Comparison of ENCODE assay signal across 11 cellular contexts in the genomic region with DNA sequence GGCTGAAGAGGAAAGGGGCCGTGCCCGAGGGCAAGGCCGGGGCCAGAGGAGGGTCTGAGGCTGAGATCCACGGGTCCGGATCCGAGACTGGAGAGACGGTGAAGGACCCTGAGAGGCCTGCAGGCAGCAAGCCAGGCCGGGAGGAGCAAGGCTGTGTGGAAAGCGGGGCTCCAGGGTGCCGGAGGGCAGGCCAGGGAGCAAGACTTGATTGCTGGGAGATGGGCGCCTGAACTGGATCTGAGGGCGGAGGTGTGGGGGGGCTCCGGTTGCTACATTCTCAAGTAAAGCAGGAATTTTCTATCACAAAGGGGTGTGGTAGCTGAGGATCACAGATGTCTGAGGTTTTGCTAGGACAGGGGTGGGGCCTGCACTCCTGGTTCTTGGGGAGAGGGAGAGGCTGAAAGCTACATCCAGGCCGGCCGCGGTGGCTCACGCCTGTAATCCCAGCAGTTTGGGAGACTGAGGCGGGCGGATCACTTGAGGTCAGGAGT. TPM values are rescaled to one million over a fixed set of nuclear protein-coding genes. Genes with fewer than 3 reads are reported as not detected.
DNase-seq lines count a peak whose midpoint lies in the region; ATAC-seq and TF ChIP-seq lines count a peak whose summit lies in the region.
"Had no signal": no experiment of that assay in that cellular context is flagged by ENCODE, and none has a peak within 500 bp of the region (broad histone marks: within the 10 kb centered on the region; RNA-seq: fewer than 3 reads in every experiment).

No MANE protein-coding gene starts in this region.

- H3K4me3 ChIP-seq in BLaER1, result peak overlapping the region; percentile 79; the same call in 1 of the 2 replicates
- H3K4me3 ChIP-seq in duodenal mucosa (ENCODE audit: low read depth in 1 of 2, low read length in 2 of 2), result peak overlapping the region; percentile 72 to 84
- no peak overlapping the region for H3K4me3 ChIP-seq in neural progenitor cell
- no peak overlapping the region for H3K4me3 ChIP-seq in aorta (ENCODE audit: low read length in 2 of 2)

- H3K27me3 Mint-ChIP-seq in HFFc6 (ENCODE audit: insufficient read depth) (no peaks in the 10 kb centered on the region; the same call in none of the 2 replicates), neural progenitor cell (ENCODE audit: insufficient read depth, low read depth) (peaks cover 8% of the 10 kb centered on the region)

- H3K9ac ChIP-seq in BLaER1, result peak overlapping the region; percentile 83; the same call in 1 of the 2 replicates
- H3K9ac ChIP-seq in duodenal mucosa (ENCODE audit: low read depth in 1 of 2, low read length in 2 of 2), result peak overlapping the region; percentile 77 to 92
- no peak overlapping the region for H3K9ac ChIP-seq in neural progenitor cell

- 72 to 77% methylated on average over 19 of the region's 19 CpGs for WGBS in aorta, 2 donors

- H3K9me3 ChIP-seq in BLaER1, result 0 out of 2 replicates have a peak, but pooled peaks cover 5% of the 10 kb centered on the region
- peaks cover 0 to 3% of the 10 kb centered on the region in 2 donors for H3K9me3 ChIP-seq in duodenal mucosa (ENCODE audit: control insufficient read depth in 1 of 2, low read length in 2 of 2)
- H3K9me3 ChIP-seq in neural progenitor cell (ENCODE audit: low read depth), result no peaks in the 10 kb centered on the region
- no peaks in the 10 kb centered on the region for H3K9me3 ChIP-seq in aorta (ENCODE audit: control insufficient read depth, low read length)

- H4K20me1 ChIP-seq in BLaER1 (no peaks in the 10 kb centered on the region), neural progenitor cell (ENCODE audit: low read depth) (no peaks in the 10 kb centered on the region)

- H3F3A ChIP-seq in neural progenitor cell (ENCODE audit: low read depth), result peaks cover 42% of the 10 kb centered on the region

- no peaks in the 10 kb centered on the region; the same call in 1 of the 2 replicates for H3K36me3 Mint-ChIP-seq in HFFc6 (ENCODE audit: low read depth)
- peaks cover 2% of the 10 kb centered on the region for H3K36me3 Mint-ChIP-seq in neural progenitor cell

- H3K79me2 ChIP-seq in neural progenitor cell (ENCODE audit: low read depth), result no peaks in the 10 kb centered on the region

- H3K4me3 Mint-ChIP-seq in HFFc6 (peak overlapping the region; percentile 82), neural progenitor cell (peak overlapping the region; percentile 79)

- TF ChIP-seq CTCF in HFFc6 (IDR thresholded peaks at IDR 0.05) (no peak), neural progenitor cell (IDR thresholded peaks at IDR 0.05) (no peak)

- H3K9me3 Mint-ChIP-seq in HFFc6 (no peaks in the 10 kb centered on the region; the same call in 1 of the 2 replicates), neural progenitor cell (no peaks in the 10 kb centered on the region)

- H3K27ac Mint-ChIP-seq in HFFc6 (peak overlapping the region; percentile 83), neural progenitor cell (peak overlapping the region; percentile 78)

- H3K36me3 ChIP-seq in BLaER1 (peaks cover 7% of the 10 kb centered on the region; the same call in 1 of the 2 replicates), duodenal mucosa (ENCODE audit: control insufficient read depth in 1 of 2, insufficient read depth in 2 of 2, low read length in 2 of 2) (no peaks in the 10 kb centered on the region), neural progenitor cell (no peaks in the 10 kb centered on the region), aorta (ENCODE audit: control insufficient read depth in 1 of 2, insufficient read depth in 2 of 2, low read length in 1 of 2) (no peaks in the 10 kb centered on the region)

- no peak overlapping the region for H2AFZ ChIP-seq in neural progenitor cell (replicated peaks)

- DNase-seq in HFFc6, result no peak
- DNase-seq in neural progenitor cell (ENCODE audit: low spot score), result no peak
- DNase-seq in midbrain (lab: John Stamatoyannopoulos, UW), result no peak
- no peak for DNase-seq in A172 (ENCODE audit: low spot score)
- DNase-seq in aorta, result no peak
- no peak for DNase-seq in NCI-H2171 treated with DMSO at 0.1 percent for 48 hours (lab: John Stamatoyannopoulos, UW)
- DNase-seq: activated T-cell treated with anti-CD3 and anti-CD28 coated beads, Interleukin-2, amount 50 U/mL, for 48 hours; GOT3; SIG-M5 had no signal

- H3K4me1 ChIP-seq in BLaER1, result peaks cover 47% of the 10 kb centered on the region
- H3K4me1 ChIP-seq in duodenal mucosa (ENCODE audit: control insufficient read depth in 1 of 2, insufficient read depth in 2 of 2, low read length in 2 of 2), result peaks cover 29 to 37% of the 10 kb centered on the region in 2 donors
- peaks cover 18% of the 10 kb centered on the region for H3K4me1 ChIP-seq in neural progenitor cell
- H3K4me1 ChIP-seq in aorta (ENCODE audit: control insufficient read depth in 1 of 2, insufficient read depth in 2 of 2, low read length in 2 of 2), result no peaks in the 10 kb centered on the region

- ATAC-seq in aorta (ENCODE audit: low FRiP score), result no peak

- H3K27ac ChIP-seq in BLaER1 (peak overlapping the region; percentile 77; the same call in 1 of the 2 replicates), duodenal mucosa (ENCODE audit: low read depth, low read length) (no peak overlapping the region), neural progenitor cell (no peak overlapping the region), aorta (ENCODE audit: low read depth in 1 of 2, low read length in 2 of 2) (no peak overlapping the region)

- intact Hi-C loops in aorta (cut with DNase I), result loop anchor here in 1 of 2 donors (5.0 kb wide), 1 partner anchor 68 kb away; the partner anchor contains the start of gene CA11

- H3K4me1 Mint-ChIP-seq in HFFc6 (ENCODE audit: low read depth) (peaks cover 48% of the 10 kb centered on the region), neural progenitor cell (peaks cover 55% of the 10 kb centered on the region)

- H3K27me3 ChIP-seq in BLaER1, result no peaks in the 10 kb centered on the region
- H3K27me3 ChIP-seq in duodenal mucosa (ENCODE audit: control insufficient read depth in 1 of 2, insufficient read depth in 2 of 2, low read length in 2 of 2), result no peaks in the 10 kb centered on the region
- no peaks in the 10 kb centered on the region for H3K27me3 ChIP-seq in neural progenitor cell
- H3K27me3 ChIP-seq in aorta (ENCODE audit: control insufficient read depth in 1 of 2, insufficient read depth in 2 of 2, low read length in 1 of 2), result no peaks in the 10 kb centered on the region

- H3K4me2 ChIP-seq in BLaER1 (peak overlapping the region; percentile 85), neural progenitor cell (peak overlapping the region; percentile 81)

RNA-seq across cellular contexts. Expression of gene MAMSTR, which starts 3.8 kb away (rescaled TPM):
- 1 to 10 TPM; 2.7 to 4.5 (median 3.0) TPM for total RNA-seq in HFFc6 (2021; fragmentation: NEBNext Ultra II Directional; extraction: Animal tissue kit (Norgen Biotek cat#: 25700))
- 1.2 and 1.4 TPM in 2 replicates for total RNA-seq in neural progenitor cell (ENCODE audit: low replicate concordance)
- total RNA-seq in A172 (2014; rRNA removed; shearing (Covaris generic)), result 0.93 and 1.1 TPM in 2 replicates
- total RNA-seq in aorta, result 1 to 10 TPM in 1 of 2 donors, under 1 TPM in 1; 0.58 to 3.7 TPM
- 1 to 10 TPM in 1 of 2 donors, under 1 TPM in 1; 1.00 to 3.3 TPM for polyA plus RNA-seq in aorta

RNA-seq across cellular contexts. Expression of gene FUT2, which starts 20.0 kb away (rescaled TPM):
- total RNA-seq in HFFc6 (2021; fragmentation: NEBNext Ultra II Directional; extraction: Animal tissue kit (Norgen Biotek cat#: 25700)), result not detected
- 0.09 and 1.7 TPM in 2 replicates for total RNA-seq in neural progenitor cell (ENCODE audit: low replicate concordance)
- not detected in 2 replicates for total RNA-seq in A172 (2014; rRNA removed; shearing (Covaris generic))
- not detected for total RNA-seq in aorta
- 1 to 10 TPM in 1 of 2 donors, not detected in 1; 2.8 TPM for polyA plus RNA-seq in aorta

RNA-seq across cellular contexts. Expression of gene RASIP1, which starts 24.7 kb away (rescaled TPM):
- under 1 TPM in 1 of 6 experiments, not detected in 5; 0.07 TPM for total RNA-seq in HFFc6 (2021; fragmentation: NEBNext Ultra II Directional; extraction: Animal tissue kit (Norgen Biotek cat#: 25700))
- total RNA-seq in neural progenitor cell (ENCODE audit: low replicate concordance) (0.86 and 3.2 TPM in 2 replicates), aorta (10 to 100 TPM; 15.4 to 31.2 TPM)
- total RNA-seq in A172 (2014; rRNA removed; shearing (Covaris generic)), result 0.07 and 0.12 TPM in 2 replicates
- polyA plus RNA-seq in aorta, result 1 to 10 TPM; 1.8 to 3.4 TPM

RNA-seq across cellular contexts. Expression of gene IZUMO1, which starts 31.0 kb away (rescaled TPM):
- total RNA-seq in HFFc6 (2021; fragmentation: NEBNext Ultra II Directional; extraction: Animal tissue kit (Norgen Biotek cat#: 25700)), result not detected
- 0.19 and 0.40 TPM in 2 replicates for total RNA-seq in neural progenitor cell (ENCODE audit: low replicate concordance)
- not detected in 2 replicates for total RNA-seq in A172 (2014; rRNA removed; shearing (Covaris generic))
- 1 to 10 TPM in 1 of 2 donors, under 1 TPM in 1; 0.66 to 1.6 TPM for total RNA-seq in aorta
- polyA plus RNA-seq in aorta, result under 1 TPM in 1 of 2 donors, not detected in 1; 0.10 TPM

RNA-seq across cellular contexts. Expression of gene FUT1, which starts 36.7 kb away (rescaled TPM):
- total RNA-seq in HFFc6 (2021; fragmentation: NEBNext Ultra II Directional; extraction: Animal tissue kit (Norgen Biotek cat#: 25700)), result under 1 TPM in 3 of 6 experiments, not detected in 3; 0.05 to 0.06 (median 0.05) TPM
- total RNA-seq in neural progenitor cell (ENCODE audit: low replicate concordance) (2.9 and 5.1 TPM in 2 replicates), aorta (1 to 10 TPM; 2.3 to 4.4 TPM)
- total RNA-seq in A172 (2014; rRNA removed; shearing (Covaris generic)), result 0.81 and 0.98 TPM in 2 replicates
- under 1 TPM in 1 of 2 donors, not detected in 1; 0.05 TPM for polyA plus RNA-seq in aorta

Comparison
In these comparisons a context has a peak if more than half of its experiments do, and no peak if none do; other contexts are left out.
1. H3K4me3 ChIP-seq: peak in BLaER1 (single experiment) and duodenal mucosa (2 of 2); none in neural progenitor cell (single experiment) and aorta (0 of 2).